Comparison of ENCODE assay signal across 1 cellular context in the genomic region with DNA sequence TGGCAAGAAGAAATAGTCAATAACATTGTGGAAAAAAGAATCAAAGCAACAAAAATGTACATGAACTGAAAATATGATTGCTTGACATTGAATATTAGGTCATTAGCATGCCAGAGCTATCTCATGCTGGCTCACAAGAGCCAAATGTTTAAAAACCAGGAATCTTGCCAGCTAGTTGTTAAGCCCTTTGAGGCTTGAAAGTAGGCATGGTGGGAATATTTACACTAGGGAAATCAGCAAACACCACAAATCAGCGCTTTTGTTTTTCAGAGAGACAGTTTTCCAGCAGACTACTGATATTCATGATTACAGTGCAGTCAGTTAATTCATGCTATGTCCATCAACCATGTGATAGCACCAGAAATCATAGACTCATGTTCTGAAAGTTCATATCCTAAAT.
TF ChIP-seq lines count a peak whose summit lies in the region.

No MANE protein-coding gene starts in this region.

TF ChIP-seq in HepG2, 621 proteins besides CTCF, POLR2A, EP300 and RAD21 (continued from another document):
- TF ChIP-seq HMGXB4 (CRISPR knock-in tag; IDR thresholded peaks at IDR 0.05; ENCODE audit: borderline replicate concordance in 1 of 2, low read depth in 1 of 2): no peak
- TF ChIP-seq ZNF775 (CRISPR knock-in tag; IDR thresholded peaks at IDR 0.05; ENCODE audit: borderline replicate concordance): no peak
- TF ChIP-seq, protein P1, sequence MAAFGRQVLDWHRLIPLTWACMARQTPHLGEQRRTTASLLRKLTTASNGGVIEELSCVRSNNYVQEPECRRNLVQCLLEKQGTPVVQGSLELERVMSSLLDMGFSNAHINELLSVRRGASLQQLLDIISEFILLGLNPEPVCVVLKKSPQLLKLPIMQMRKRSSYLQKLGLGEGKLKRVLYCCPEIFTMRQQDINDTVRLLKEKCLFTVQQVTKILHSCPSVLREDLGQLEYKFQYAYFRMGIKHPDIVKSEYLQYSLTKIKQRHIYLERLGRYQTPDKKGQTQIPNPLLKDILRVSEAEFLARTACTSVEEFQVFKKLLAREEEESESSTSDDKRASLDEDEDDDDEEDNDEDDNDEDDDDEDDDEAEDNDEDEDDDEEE (CRISPR knock-in tag; IDR thresholded peaks at IDR 0.05): no peak
- no peak for TF ChIP-seq DMAP1 (CRISPR knock-in tag; IDR thresholded peaks at IDR 0.05)
- TF ChIP-seq, protein P2, sequence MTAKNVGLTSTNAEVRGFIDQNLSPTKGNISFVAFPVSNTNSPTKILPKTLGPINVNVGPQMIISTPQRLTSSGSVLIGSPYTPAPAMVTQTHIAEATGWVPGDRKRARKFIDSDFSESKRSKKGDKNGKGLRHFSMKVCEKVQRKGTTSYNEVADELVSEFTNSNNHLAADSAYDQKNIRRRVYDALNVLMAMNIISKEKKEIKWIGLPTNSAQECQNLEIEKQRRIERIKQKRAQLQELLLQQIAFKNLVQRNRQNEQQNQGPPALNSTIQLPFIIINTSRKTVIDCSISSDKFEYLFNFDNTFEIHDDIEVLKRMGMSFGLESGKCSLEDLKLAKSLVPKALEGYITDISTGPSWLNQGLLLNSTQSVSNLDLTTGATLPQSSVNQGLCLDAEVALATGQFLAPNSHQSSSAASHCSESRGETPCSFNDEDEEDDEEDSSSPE (CRISPR knock-in tag; IDR thresholded peaks at IDR 0.05): no peak
- TF ChIP-seq ZNF367 (CRISPR knock-in tag; IDR thresholded peaks at IDR 0.05; ENCODE audit: borderline replicate concordance): no peak
- no peak for TF ChIP-seq PREB (CRISPR knock-in tag; IDR thresholded peaks at IDR 0.05)
- TF ChIP-seq, protein P3, sequence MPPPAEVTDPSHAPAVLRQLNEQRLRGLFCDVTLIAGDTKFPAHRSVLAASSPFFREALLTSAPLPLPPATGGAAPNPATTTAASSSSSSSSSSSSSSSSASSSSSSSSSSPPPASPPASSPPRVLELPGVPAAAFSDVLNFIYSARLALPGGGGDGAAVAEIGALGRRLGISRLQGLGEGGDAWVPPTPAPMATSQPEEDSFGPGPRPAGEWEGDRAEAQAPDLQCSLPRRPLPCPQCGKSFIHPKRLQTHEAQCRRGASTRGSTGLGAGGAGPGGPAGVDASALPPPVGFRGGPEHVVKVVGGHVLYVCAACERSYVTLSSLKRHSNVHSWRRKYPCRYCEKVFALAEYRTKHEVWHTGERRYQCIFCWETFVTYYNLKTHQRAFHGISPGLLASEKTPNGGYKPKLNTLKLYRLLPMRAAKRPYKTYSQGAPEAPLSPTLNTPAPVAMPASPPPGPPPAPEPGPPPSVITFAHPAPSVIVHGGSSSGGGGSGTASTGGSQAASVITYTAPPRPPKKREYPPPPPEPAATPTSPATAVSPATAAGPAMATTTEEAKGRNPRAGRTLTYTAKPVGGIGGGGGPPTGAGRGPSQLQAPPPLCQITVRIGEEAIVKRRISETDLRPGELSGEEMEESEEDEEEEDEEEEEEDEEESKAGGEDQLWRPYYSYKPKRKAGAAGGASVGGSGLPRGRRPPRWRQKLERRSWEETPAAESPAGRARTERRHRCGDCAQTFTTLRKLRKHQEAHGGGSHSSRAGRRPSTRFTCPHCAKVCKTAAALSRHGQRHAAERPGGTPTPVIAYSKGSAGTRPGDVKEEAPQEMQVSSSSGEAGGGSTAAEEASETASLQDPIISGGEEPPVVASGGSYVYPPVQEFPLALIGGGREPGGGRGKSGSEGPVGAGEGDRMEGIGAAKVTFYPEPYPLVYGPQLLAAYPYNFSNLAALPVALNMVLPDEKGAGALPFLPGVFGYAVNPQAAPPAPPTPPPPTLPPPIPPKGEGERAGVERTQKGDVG (CRISPR knock-in tag; IDR thresholded peaks at IDR 0.05; ENCODE audit: borderline replicate concordance): no peak
- no peak for TF ChIP-seq NFE2L1 (CRISPR knock-in tag; IDR thresholded peaks at IDR 0.05; ENCODE audit: borderline replicate concordance)
- no peak for TF ChIP-seq FOXA1 (IDR thresholded peaks at IDR 0.05)
- no peak for TF ChIP-seq FOXA1 (CRISPR knock-in tag; IDR thresholded peaks at IDR 0.05)
- TF ChIP-seq CBX5 (CRISPR knock-in tag; IDR thresholded peaks at IDR 0.05; ENCODE audit: borderline replicate concordance): no peak
- TF ChIP-seq SP2 (CRISPR knock-in tag; IDR thresholded peaks at IDR 0.05): no peak
- TF ChIP-seq SP1 (IDR thresholded peaks at IDR 0.05): no peak
- TF ChIP-seq SP1 (CRISPR knock-in tag; IDR thresholded peaks at IDR 0.05): no peak
- no peak for TF ChIP-seq SCMH1 (CRISPR knock-in tag; IDR thresholded peaks at IDR 0.05; ENCODE audit: borderline replicate concordance)
- TF ChIP-seq MTA1 (CRISPR knock-in tag; IDR thresholded peaks at IDR 0.05; ENCODE audit: borderline replicate concordance): no peak
